In genomic region chr22:45268958-45269844, GRCh38 we compare ENCODE assay signal across 8 cellular contexts. TPM values are rescaled to one million over a fixed set of nuclear protein-coding genes. Genes with fewer than 3 reads are reported as not detected.
DNase-seq lines count a peak whose midpoint lies in the region; ATAC-seq, FAIRE-seq and TF ChIP-seq lines count a peak whose summit lies in the region.

No MANE protein-coding gene starts in this region.

- H3K4me1 Mint-ChIP-seq in mesothelial cell of epicardium: peaks cover 23% of the 10 kb centered on the region

- TF ChIP-seq POLR2A in endothelial cell of umbilical vein (IDR thresholded peaks at IDR 0.05; ENCODE audit: low read depth, low read length): no peak

- peaks cover 4 to 15% of the 10 kb centered on the region in 2 experiments for H3K27me3 ChIP-seq in endothelial cell of umbilical vein (ENCODE audit: control insufficient read depth in 2 of 2, insufficient read depth in 2 of 2, low read length in 2 of 2)

- peak overlapping the region; percentile 44 to 61 (median 57) for H3K4me3 ChIP-seq in endothelial cell of umbilical vein (replicated peaks in 1 of 3; ENCODE audit: insufficient read depth in 1 of 3, low read depth in 1 of 3, low read length in 3 of 3)

- H3K9me3 Mint-ChIP-seq in mesothelial cell of epicardium: no peaks in the 10 kb centered on the region

- TF ChIP-seq CTCF in endothelial cell of umbilical vein (IDR thresholded peaks at IDR 0.05; ENCODE audit: extremely low read depth in 1 of 2, insufficient read depth in 1 of 2, low read depth in 1 of 2, low read length in 2 of 2) (peak; percentile 74 to 78), mesothelial cell of epicardium (IDR thresholded peaks at IDR 0.05; ENCODE audit: unreplicated experiment) (peak; percentile 97)

- no TSS peak for BruUV-seq in endothelial cell of umbilical vein (replicated peaks; lab: Mats Ljungman, UMichigan)

- intact Hi-C loops in endothelial cell of umbilical vein (cut with micrococcal nuclease): loop anchor here (1.0 to 5.0 kb wide), 4 partner anchors 48 to 284 kb away; no protein-coding TSS in a partner anchor

- CTCF ChIA-PET in endothelial cell of umbilical vein (lab: Charles Lee): interaction anchor here (0.7 kb wide), 1 partner anchor 48 kb away, joined by 4 read pairs; no protein-coding TSS in a partner anchor

- H3K4me2 ChIP-seq in endothelial cell of umbilical vein (ENCODE audit: insufficient read depth, low read length): peak overlapping the region; percentile 82

- peak overlapping the region; percentile 94; the same call in 1 of the 2 replicates for H3K9ac ChIP-seq in ES-I3 (ENCODE audit: low read depth, low read length)
- no peak overlapping the region for H3K9ac ChIP-seq in endothelial cell of umbilical vein (replicated peaks; ENCODE audit: extremely low read depth, insufficient read depth, low read length)

- no peaks in the 10 kb centered on the region for H3K36me3 Mint-ChIP-seq in mesothelial cell of epicardium

- H3K9me1 ChIP-seq in endothelial cell of umbilical vein (replicated peaks; ENCODE audit: control insufficient read depth, extremely low read depth, insufficient read depth, low read length): no peaks in the 10 kb centered on the region

- peak; percentile 70 for FAIRE-seq in endothelial cell of umbilical vein (lab: Jason Lieb, UNC)

- peaks cover 12% of the 10 kb centered on the region for H3K4me1 ChIP-seq in ES-I3 (ENCODE audit: insufficient read depth, low read length)
- peaks cover 6% of the 10 kb centered on the region for H3K4me1 ChIP-seq in endothelial cell of umbilical vein (ENCODE audit: control insufficient read depth, extremely low read depth, insufficient read depth, low read length)

- H3K79me2 ChIP-seq in endothelial cell of umbilical vein (ENCODE audit: control insufficient read depth, insufficient read depth, low read length): no peaks in the 10 kb centered on the region

- H3K9me3 ChIP-seq in ES-I3 (ENCODE audit: control insufficient read depth, insufficient read depth, low read length) (no peaks in the 10 kb centered on the region), endothelial cell of umbilical vein (replicated peaks; ENCODE audit: control insufficient read depth, insufficient read depth, low read length) (no peaks in the 10 kb centered on the region)

- ATAC-seq in HG02970 (IDR thresholded peaks at IDR 0.05; ENCODE audit: low FRiP score, unreplicated experiment): peak; percentile 71
- no peak for ATAC-seq in HG03108 (IDR thresholded peaks at IDR 0.05; ENCODE audit: unreplicated experiment)

- H2AFZ ChIP-seq in endothelial cell of umbilical vein (ENCODE audit: low read depth, low read length): peak overlapping the region; percentile 97

- no peak overlapping the region for H3K27ac ChIP-seq in endothelial cell of umbilical vein (ENCODE audit: insufficient read depth, low read depth, low read length)

- DNase-seq in NOMO-1 treated with DMSO at 0.1 percent for 48 hours (lab: John Stamatoyannopoulos, UW; ENCODE audit: unreplicated experiment): peak; percentile 48
- peak; percentile 90 for DNase-seq in activated CD8-positive, alpha-beta memory T cell treated with anti-CD3 and anti-CD28 coated beads, Interleukin-2, amount 50 U/mL, for 4 hours
- DNase-seq in endothelial cell of umbilical vein (ENCODE audit: low read depth, low spot score): peak; percentile 62
- peak; percentile 93 to 99 for DNase-seq in mesothelial cell of epicardium (ENCODE audit: low spot score in 2 of 2, unreplicated experiment in 2 of 2)
- DNase-seq in stimulated activated CD8-positive, alpha-beta memory T cell treated with anti-CD3 and anti-CD28 coated beads, Interleukin-15, amount 100 ng/mL, for 24 hours (ENCODE audit: low read depth): peak; percentile 89

- POLR2A ChIA-PET in endothelial cell of umbilical vein (lab: Charles Lee): no interaction called here

- H4K20me1 ChIP-seq in endothelial cell of umbilical vein (replicated peaks; ENCODE audit: control insufficient read depth, extremely low read depth, insufficient read depth, low read length): no peaks in the 10 kb centered on the region

- no peaks in the 10 kb centered on the region for H3K27me3 Mint-ChIP-seq in mesothelial cell of epicardium (ENCODE audit: low read depth)

- peak overlapping the region; percentile 78 for H3K27ac Mint-ChIP-seq in mesothelial cell of epicardium

- dilution Hi-C loops in endothelial cell of umbilical vein (cut with MboI; ENCODE audit: extremely low pct_ligation_motif_present, low sequenced_read_pairs): no loop called here

- H3K36me3 ChIP-seq in ES-I3 (ENCODE audit: insufficient read depth, low read length): no peaks in the 10 kb centered on the region
- H3K36me3 ChIP-seq in endothelial cell of umbilical vein (ENCODE audit: control insufficient read depth in 2 of 2, extremely low read depth in 1 of 2, insufficient read depth in 2 of 2, low read length in 2 of 2): no peaks in the 10 kb centered on the region

- H3K4me3 Mint-ChIP-seq in mesothelial cell of epicardium: peak overlapping the region; percentile 87

TF ChIP-seq in endothelial cell of umbilical vein, 7 proteins besides CTCF, POLR2A, EP300 and RAD21:
- TF ChIP-seq MYC (IDR thresholded peaks at IDR 0.05; ENCODE audit: low read depth, low read length) (no peak), JUN (IDR thresholded peaks at IDR 0.05; ENCODE audit: borderline replicate concordance, insufficient read depth, insufficient read length, low read depth) (no peak), POLR2AphosphoS5 (IDR thresholded peaks at IDR 0.05; ENCODE audit: insufficient read depth, low read depth, low read length) (no peak), EZH2 (IDR thresholded peaks at IDR 0.05; ENCODE audit: borderline replicate concordance, low read depth, low read length, severe bottlenecking) (no peak), MAX (IDR thresholded peaks at IDR 0.05; ENCODE audit: insufficient read depth, insufficient read length) (no peak), GATA2 (IDR thresholded peaks at IDR 0.05; ENCODE audit: insufficient read depth, insufficient read length, low read depth, low read length) (no peak), FOS (IDR thresholded peaks at IDR 0.05; ENCODE audit: borderline replicate concordance, insufficient read depth, low read length) (no peak)
TF ChIP-seq in endothelial cell of umbilical vein: peak in this region for 0.

RNA-seq across cellular contexts. Expression of gene UPK3A, which starts 15.5 kb away (rescaled TPM):
- total RNA-seq in endothelial cell of umbilical vein (not detected in 2 replicates), mesothelial cell of epicardium (0.59 to 0.87 TPM (median 0.84 TPM) in 3 replicates)
- not detected in 2 replicates for polyA plus RNA-seq in endothelial cell of umbilical vein
- polyA plus RNA-seq in endothelial cell of umbilical vein (2011; cell fraction: cytosol; rRNA removed): not detected in 2 replicates
- polyA plus RNA-seq in endothelial cell of umbilical vein (2011; cell fraction: nucleus; rRNA removed): not detected in 2 replicates
- not detected in 2 replicates for polyA plus RNA-seq in endothelial cell of umbilical vein (2012)
- not detected in 2 replicates for polyA minus RNA-seq in endothelial cell of umbilical vein
- not detected for polyA minus RNA-seq in endothelial cell of umbilical vein (2011; cell fraction: cytosol; rRNA and poly(A)+ RNA removed)
- not detected in 2 replicates for polyA minus RNA-seq in endothelial cell of umbilical vein (2011; cell fraction: nucleus; rRNA and poly(A)+ RNA removed)

RNA-seq across cellular contexts. Expression of gene KIAA0930, which starts 28.5 kb away (rescaled TPM):
- total RNA-seq in endothelial cell of umbilical vein: 37.9 and 43.4 TPM in 2 replicates
- polyA plus RNA-seq in endothelial cell of umbilical vein: 53.6 and 63.6 TPM in 2 replicates
- polyA plus RNA-seq in endothelial cell of umbilical vein (2011; cell fraction: cytosol; rRNA removed): 36.7 and 41.5 TPM in 2 replicates
- 85.3 and 92.4 TPM in 2 replicates for polyA plus RNA-seq in endothelial cell of umbilical vein (2011; cell fraction: nucleus; rRNA removed)
- 37.6 and 40.4 TPM in 2 replicates for polyA plus RNA-seq in endothelial cell of umbilical vein (2012)
- 32.3 and 39.4 TPM in 2 replicates for polyA minus RNA-seq in endothelial cell of umbilical vein
- polyA minus RNA-seq in endothelial cell of umbilical vein (2011; cell fraction: cytosol; rRNA and poly(A)+ RNA removed): 16.9 TPM
- 12.5 and 17.3 TPM in 2 replicates for polyA minus RNA-seq in endothelial cell of umbilical vein (2011; cell fraction: nucleus; rRNA and poly(A)+ RNA removed)
- total RNA-seq in mesothelial cell of epicardium: 31.1 to 32.1 TPM (median 31.4 TPM) in 3 replicates

RNA-seq across cellular contexts. Expression of gene FAM118A, which starts 40.5 kb away (rescaled TPM):
- total RNA-seq in endothelial cell of umbilical vein (20.2 and 44.2 TPM in 2 replicates), mesothelial cell of epicardium (227 to 235 TPM (median 229 TPM) in 3 replicates)
- 19.2 and 25.6 TPM in 2 replicates for polyA plus RNA-seq in endothelial cell of umbilical vein
- polyA plus RNA-seq in endothelial cell of umbilical vein (2011; cell fraction: cytosol; rRNA removed): 20.2 and 23.6 TPM in 2 replicates
- polyA plus RNA-seq in endothelial cell of umbilical vein (2011; cell fraction: nucleus; rRNA removed): 89.7 and 94.0 TPM in 2 replicates
- 71.2 and 114 TPM in 2 replicates for polyA plus RNA-seq in endothelial cell of umbilical vein (2012)
- polyA minus RNA-seq in endothelial cell of umbilical vein: 56.6 and 57.8 TPM in 2 replicates
- 9.1 TPM for polyA minus RNA-seq in endothelial cell of umbilical vein (2011; cell fraction: cytosol; rRNA and poly(A)+ RNA removed)
- 40.2 and 54.7 TPM in 2 replicates for polyA minus RNA-seq in endothelial cell of umbilical vein (2011; cell fraction: nucleus; rRNA and poly(A)+ RNA removed)
